Comparison of ENCODE assay signal across 8 cellular contexts in genomic region chr4:88592600-88593448, GRCh38.
DNase-seq lines count a peak whose midpoint lies in the region; ATAC-seq lines count a peak whose summit lies in the region.

No MANE protein-coding gene starts in this region.

- peaks cover 24% of the 10 kb centered on the region for H3K4me1 Mint-ChIP-seq in memory B cell

- no peaks in the 10 kb centered on the region for H3K27me3 Mint-ChIP-seq in memory B cell

- H3K9me3 Mint-ChIP-seq in memory B cell = no peaks in the 10 kb centered on the region

- ATAC-seq in GM18861 (IDR thresholded peaks at IDR 0.05; ENCODE audit: unreplicated experiment) (peak; percentile 50), HG03064 (IDR thresholded peaks at IDR 0.05; ENCODE audit: low read depth, unreplicated experiment) (peak; percentile 66), memory B cell (ENCODE audit: low read depth) (peak; percentile 76)

- peak overlapping the region; percentile 92 for H3K27ac Mint-ChIP-seq in memory B cell

- peaks cover 9% of the 10 kb centered on the region for H3K36me3 Mint-ChIP-seq in memory B cell

- DNase-seq in AG08396 (ENCODE audit: low spot score) (peak; percentile 94), NCI-H526 (lab: John Stamatoyannopoulos, UW) (peak; percentile 31 to 79), memory B cell (ENCODE audit: low spot score in 2 of 2) (peak; percentile 72 to 73)
- peak; percentile 36 to 69 for DNase-seq in activated CD8-positive, alpha-beta memory T cell treated with anti-CD3 and anti-CD28 coated beads for 1 hour (ENCODE audit: extremely low read depth in 1 of 2, low read depth in 1 of 2)
- DNase-seq in effector CD8-positive, alpha-beta T cell (lab: John Stamatoyannopoulos, UW) = peak; percentile 64
- peak; percentile 69 for DNase-seq in stimulated activated CD8-positive, alpha-beta memory T cell treated with anti-CD3 and anti-CD28 coated beads, Interleukin-12 subunit alpha, Interleukin-12 subunit beta, amount 100 ng/mL, for 24 hours (ENCODE audit: extremely low read depth)

- H3K4me3 Mint-ChIP-seq in memory B cell = peak overlapping the region; percentile 90

Comparison
In these comparisons a context has a peak if more than half of its experiments do, and no peak if none do; other contexts are left out.
1. Peak in every context shown above with its lines: DNase-seq and ATAC-seq.